10 cellular contexts compared by ENCODE assay signal in the genomic region with DNA sequence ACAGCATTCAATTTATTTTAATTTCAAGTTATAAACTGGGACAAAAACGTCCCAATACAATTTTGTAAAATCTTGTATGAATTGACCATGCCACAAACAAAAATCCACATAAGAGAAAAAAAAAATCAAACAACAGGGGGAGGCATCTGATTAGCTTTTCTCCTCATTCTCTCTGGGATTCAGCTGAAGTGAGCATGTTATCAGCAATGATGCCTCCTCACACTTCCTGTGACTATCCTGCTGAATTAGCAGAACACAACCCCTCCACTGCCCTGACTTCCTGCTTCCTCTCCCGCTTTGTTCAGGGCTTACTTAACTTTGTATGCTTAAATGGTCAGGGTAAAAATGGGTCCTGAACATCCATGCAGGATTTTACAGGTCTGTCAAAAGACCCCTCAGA.
DNase-seq lines count a peak whose midpoint lies in the region; ATAC-seq and TF ChIP-seq lines count a peak whose summit lies in the region.
"Had no signal": no experiment of that assay in that cellular context is flagged by ENCODE, and none has a peak within 500 bp of the region (broad histone marks: within the 10 kb centered on the region; RNA-seq: fewer than 3 reads in every experiment).

No MANE protein-coding gene starts in this region.

- DNase-seq in MCF 10A (ENCODE audit: unreplicated experiment) (no peak), mammary epithelial cell (no peak), T-helper 17 cell (no peak), glomerular visceral epithelial cell (ENCODE audit: extremely low spot score) (peak; percentile 44), progenitor cell of endocrine pancreas (ENCODE audit: low spot score, unreplicated experiment) (no peak), NCI-H2227 (lab: John Stamatoyannopoulos, UW; ENCODE audit: unreplicated experiment) (no peak)
- no peak for DNase-seq in stimulated activated naive CD8-positive, alpha-beta T cell treated with anti-CD3 and anti-CD28 coated beads, Interleukin-15, amount 100 ng/mL, for 72 hours
- DNase-seq: cerebellar nuclear complex had no signal

- H3K9me3 ChIP-seq in mammary epithelial cell (replicated peaks; ENCODE audit: insufficient read depth, low read length) (no peaks in the 10 kb centered on the region), T-helper 17 cell (ENCODE audit: control insufficient read depth, low read length, poor library complexity, severe bottlenecking) (no peaks in the 10 kb centered on the region)
- H3K9me3 ChIP-seq: thoracic aorta had no signal

- H3K79me2 ChIP-seq in mammary epithelial cell (ENCODE audit: insufficient read depth, low read length): peaks cover 94% of the 10 kb centered on the region

- no peak overlapping the region for H3K4me3 ChIP-seq in mammary epithelial cell (replicated peaks in 1 of 3; ENCODE audit: insufficient read depth in 1 of 3, low read depth in 2 of 3, low read length in 3 of 3)
- H3K4me3 ChIP-seq: thoracic aorta had no signal

- in situ Hi-C loops in mammary epithelial cell (cut with MboI; ENCODE audit: low sequenced_read_pairs in 2 of 2): no loop called here

- H3K4me1 ChIP-seq in mammary epithelial cell (ENCODE audit: insufficient read depth, low read length): no peaks in the 10 kb centered on the region

- no peak overlapping the region for H3K4me2 ChIP-seq in mammary epithelial cell (ENCODE audit: insufficient read depth, low read depth, low read length)

- no peaks in the 10 kb centered on the region for H4K20me1 ChIP-seq in mammary epithelial cell (ENCODE audit: insufficient read depth, low read length)

- peaks cover 46% of the 10 kb centered on the region for H3K4me1 Mint-ChIP-seq in MCF 10A (ENCODE audit: insufficient read depth, unreplicated experiment)
- H3K4me1 Mint-ChIP-seq in T-helper 17 cell: peaks cover 80% of the 10 kb centered on the region
- H3K4me1 Mint-ChIP-seq in stimulated activated naive CD8-positive, alpha-beta T cell treated with anti-CD3 and anti-CD28 coated beads, Interleukin-15, amount 100 ng/mL, for 72 hours: peaks cover 95% of the 10 kb centered on the region
- H3K4me1 Mint-ChIP-seq in progenitor cell of endocrine pancreas (ENCODE audit: low read depth): peaks cover 13% of the 10 kb centered on the region

- BruUV-seq in MCF 10A (replicated peaks; lab: Mats Ljungman, UMichigan) (no TSS peak), mammary epithelial cell (replicated peaks; lab: Mats Ljungman, UMichigan) (no TSS peak)

- H3K9me3 Mint-ChIP-seq in MCF 10A (ENCODE audit: unreplicated experiment): no peaks in the 10 kb centered on the region
- H3K9me3 Mint-ChIP-seq in stimulated activated naive CD8-positive, alpha-beta T cell treated with anti-CD3 and anti-CD28 coated beads, Interleukin-15, amount 100 ng/mL, for 72 hours: no peaks in the 10 kb centered on the region
- H3K9me3 Mint-ChIP-seq in progenitor cell of endocrine pancreas (ENCODE audit: low read depth): no peaks in the 10 kb centered on the region

- H3K27me3 ChIP-seq in mammary epithelial cell (ENCODE audit: insufficient read depth, low read length): no peaks in the 10 kb centered on the region

- peak; percentile 63 for ATAC-seq in T-helper 17 cell
- ATAC-seq in stimulated activated naive CD8-positive, alpha-beta T cell treated with anti-CD3 and anti-CD28 coated beads, Interleukin-15, amount 100 ng/mL, for 72 hours: no peak
- ATAC-seq in HG03280 (IDR thresholded peaks at IDR 0.05; ENCODE audit: unreplicated experiment): no peak

- H3K36me3 ChIP-seq in mammary epithelial cell (ENCODE audit: insufficient read depth, low read length): no peaks in the 10 kb centered on the region
- H3K36me3 ChIP-seq: thoracic aorta had no signal

- H2AFZ ChIP-seq in mammary epithelial cell (ENCODE audit: low read depth, low read length): no peak overlapping the region

- H3K36me3 Mint-ChIP-seq in MCF 10A (ENCODE audit: insufficient read depth, unreplicated experiment) (peaks cover 6% of the 10 kb centered on the region), T-helper 17 cell (ENCODE audit: low read depth) (no peaks in the 10 kb centered on the region), progenitor cell of endocrine pancreas (ENCODE audit: insufficient read depth) (no peaks in the 10 kb centered on the region)

- intact Hi-C loops in MCF 10A (cut with micrococcal nuclease) (loop anchor here (10.0 kb wide), 1 partner anchor 732 kb away; no protein-coding TSS in a partner anchor), mammary epithelial cell (cut with micrococcal nuclease) (no loop called here)

- dilution Hi-C loops in mammary epithelial cell (cut with HindIII; ENCODE audit: low sequenced_read_pairs): no loop called here

- TF ChIP-seq CTCF in MCF 10A (IDR thresholded peaks at IDR 0.05; ENCODE audit: unreplicated experiment): no peak
- TF ChIP-seq CTCF in mammary epithelial cell (conservative IDR thresholded peaks at IDR 0.05 in 1 of 2, IDR thresholded peaks at IDR 0.05 in 1 of 2; ENCODE audit: extremely low read depth in 1 of 2, insufficient read depth in 1 of 2, low read depth in 1 of 2, low read length in 2 of 2): no peak
- no peak for TF ChIP-seq CTCF in progenitor cell of endocrine pancreas (IDR thresholded peaks at IDR 0.05; ENCODE audit: unreplicated experiment)

- H3K27me3 Mint-ChIP-seq in MCF 10A (ENCODE audit: insufficient read depth, unreplicated experiment): no peaks in the 10 kb centered on the region
- no peaks in the 10 kb centered on the region for H3K27me3 Mint-ChIP-seq in T-helper 17 cell
- H3K27me3 Mint-ChIP-seq in stimulated activated naive CD8-positive, alpha-beta T cell treated with anti-CD3 and anti-CD28 coated beads, Interleukin-15, amount 100 ng/mL, for 72 hours: no peaks in the 10 kb centered on the region
- no peaks in the 10 kb centered on the region for H3K27me3 Mint-ChIP-seq in progenitor cell of endocrine pancreas

- WGBS in mammary epithelial cell (ENCODE audit: low coverage, missing lambda C conversion rate): 94% methylated on average over 2 of the region's 2 CpGs

- H3K4me3 Mint-ChIP-seq in MCF 10A (ENCODE audit: unreplicated experiment) (no peak overlapping the region), T-helper 17 cell (peak overlapping the region; percentile 77), progenitor cell of endocrine pancreas (ENCODE audit: low read depth) (no peak overlapping the region)
- H3K4me3 Mint-ChIP-seq in stimulated activated naive CD8-positive, alpha-beta T cell treated with anti-CD3 and anti-CD28 coated beads, Interleukin-15, amount 100 ng/mL, for 72 hours: peak overlapping the region; percentile 32 to 67

- H3K9ac ChIP-seq in mammary epithelial cell (ENCODE audit: insufficient read depth, low read length): no peak overlapping the region

- POLR2A ChIA-PET in MCF 10A (lab: Yijun Ruan, JAX): interaction anchor here (0.6 to 1.0 kb wide), 3 partner anchors 21 to 350 kb away, joined by 3 read pairs; no protein-coding TSS in a partner anchor

- CTCF ChIA-PET in MCF 10A (lab: Yijun Ruan, JAX): interaction anchor here (0.7 to 2.8 kb wide), 3 partner anchors 8 to 661 kb away, joined by 3 to 14 read pairs (median 3); no protein-coding TSS in a partner anchor
- CTCF ChIA-PET in mammary epithelial cell (lab: Charles Lee; ENCODE audit: low non-redundant PET): no interaction called here

- H3K27ac Mint-ChIP-seq in MCF 10A (ENCODE audit: low read depth, unreplicated experiment) (peak overlapping the region; percentile 42), T-helper 17 cell (peak overlapping the region; percentile 91), progenitor cell of endocrine pancreas (no peak overlapping the region)
- peak overlapping the region; percentile 77 to 94 for H3K27ac Mint-ChIP-seq in stimulated activated naive CD8-positive, alpha-beta T cell treated with anti-CD3 and anti-CD28 coated beads, Interleukin-15, amount 100 ng/mL, for 72 hours

- H3K27ac ChIP-seq in mammary epithelial cell (ENCODE audit: insufficient read depth, low read depth, low read length): no peak overlapping the region
- H3K27ac ChIP-seq: thoracic aorta had no signal

Comparison
In these comparisons a context has a peak if more than half of its experiments do, and no peak if none do; other contexts are left out.
1. H3K4me3 Mint-ChIP-seq: peak in T-helper 17 cell (single experiment) and stimulated activated naive CD8-positive, alpha-beta T cell treated with anti-CD3 and anti-CD28 coated beads, Interleukin-15, amount 100 ng/mL, for 72 hours (2 of 2); none in MCF 10A (single experiment) and progenitor cell of endocrine pancreas (single experiment).